Comparison of ENCODE assay signal across 27 cellular contexts in genomic region chr11:134292661-134293060, GRCh38. TPM values are rescaled to one million over a fixed set of nuclear protein-coding genes. Genes with fewer than 3 reads are reported as not detected.
"Had no signal": no experiment of that assay in that cellular context is flagged by ENCODE, and none has a peak within 500 bp of the region (broad histone marks: within the 10 kb centered on the region; RNA-seq: fewer than 3 reads in every experiment).

No MANE protein-coding gene starts in this region.

- H3K27ac ChIP-seq: HL-60, KMS-11, Peyer's patch, SJSA1, SK-N-MC had no signal

- H3K4me3 ChIP-seq: K562, Peyer's patch, SJSA1, SK-N-MC had no signal

- H3K4me1 ChIP-seq: Peyer's patch, SJSA1 had no signal

- H3K4me2 ChIP-seq: KMS-11 had no signal

- DNase-seq: Kasumi-1; MM.1S; NCI-H1092 treated with DMSO at 0.1 percent for 48 hours; NCI-H1436; NCI-H187; NCI-H2029; NCI-H2081 treated with DMSO at 0.1 percent for 48 hours; NCI-H2171; NCI-H226; NCI-H446; NCI-H510A; NCI-H524 treated with DMSO at 0.1 percent for 48 hours; NCI-H69; NCI-H774; NK-92 treated with Interleukin-12 subunit alpha and Interleukin-12 subunit beta, amount 100 ng/mL, for 24 hours; PC-3; Peyer's patch; Right ventricle myocardium superior; SIG-M5 had no signal

- H3K9ac ChIP-seq: KMS-11 had no signal

- H3K36me3 ChIP-seq: Peyer's patch, SJSA1 had no signal

- H3K27me3 ChIP-seq: Peyer's patch, SJSA1 had no signal

- H3K9me3 ChIP-seq: Peyer's patch, SJSA1 had no signal

- ATAC-seq: K562, PC-3 had no signal

RNA-seq across cellular contexts. Expression of gene GLB1L3, which starts 16.5 kb away (rescaled TPM):
- total RNA-seq: M059J, OCI-LY7, PC-3, Peyer's patch, Right ventricle myocardium superior, RPMI7951, SJSA1 had no signal

RNA-seq across cellular contexts. Expression of gene GLB1L2, which starts 39.1 kb away (rescaled TPM):
- total RNA-seq: M059J, OCI-LY7, SJSA1 had no signal
